In the genomic region with DNA sequence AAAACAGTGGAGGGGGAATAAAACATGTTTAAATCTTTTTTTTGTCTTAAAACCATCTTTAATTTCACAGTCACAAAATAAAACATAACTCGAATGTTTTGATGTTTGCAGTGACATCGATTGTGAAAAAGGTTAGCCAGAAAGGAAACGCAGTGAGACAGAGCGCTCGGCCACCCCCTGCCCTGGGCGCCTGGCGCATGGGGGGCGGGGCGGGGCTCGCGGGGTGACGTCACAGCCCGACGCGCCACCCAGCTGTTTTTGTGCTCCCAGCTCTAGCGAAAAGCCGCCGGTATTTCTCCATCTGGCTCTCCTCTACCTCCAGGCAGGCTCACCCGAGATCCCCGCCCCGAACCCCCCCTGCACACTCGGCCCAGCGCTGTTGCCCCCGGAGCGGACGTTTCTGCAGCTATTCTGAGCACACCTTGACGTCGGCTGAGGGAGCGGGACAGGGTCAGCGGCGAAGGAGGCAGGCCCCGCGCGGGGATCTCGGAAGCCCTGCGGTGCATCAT, we compare ENCODE assay signal across 8 cellular contexts. TPM values are rescaled to one million over a fixed set of nuclear protein-coding genes. Genes with fewer than 3 reads are reported as not detected.
DNase-seq lines count a peak whose midpoint lies in the region; ATAC-seq and TF ChIP-seq lines count a peak whose summit lies in the region.

A gene (plus strand): TSS at position 255 of the 509 bp plus-strand sequence. CDS start 253 bp downstream, at position 508.

- DNase-seq in Caki2 (ENCODE audit: low read depth) (no peak), T-helper 17 cell (peak; percentile 75 to 80 (median 76)), right atrium auricular region (ENCODE audit: low spot score) (peak; percentile 93), psoas muscle (peak; percentile 88 to 94), upper lobe of left lung (peak; percentile 86 to 97)

- peak in 1 of 4 donors; percentile 44 for TF ChIP-seq EP300 in upper lobe of left lung (IDR thresholded peaks at IDR 0.05)

- in situ Hi-C loops in Caki2 (cut with HindIII; ENCODE audit: low pct_unique_long_range_greater_than_20kb, low sequenced_read_pairs), result no loop called here

- H3K27me3 Mint-ChIP-seq in T-helper 17 cell, result no peaks in the 10 kb centered on the region

- no peaks in the 10 kb centered on the region for H4K20me1 ChIP-seq in Loucy (ENCODE audit: insufficient read depth, low read length, poor library complexity, severe bottlenecking)

- peak in 3 of 4 donors; percentile 9 to 78 (median 63) for TF ChIP-seq POLR2A in upper lobe of left lung (IDR thresholded peaks at IDR 0.05)

- H3F3A ChIP-seq in Loucy (ENCODE audit: low read depth), result no peaks in the 10 kb centered on the region

- H3K27ac ChIP-seq in angular gyrus (ENCODE audit: low read depth, low read length) (peak within 1 kb of the TSS; percentile 98), right atrium auricular region (peak within 1 kb of the TSS; percentile 100), psoas muscle (peak within 1 kb of the TSS; percentile 100), upper lobe of left lung (peak within 1 kb of the TSS; percentile 99 to 100 (median 100))

- H3K4me2 ChIP-seq in Loucy (ENCODE audit: low read depth, low read length, poor library complexity, severe bottlenecking), result peak within 1 kb of the TSS; percentile 71

- ATAC-seq in GM21529 (IDR thresholded peaks at IDR 0.05; ENCODE audit: unreplicated experiment), result peak; percentile 64
- peak; percentile 74 for ATAC-seq in T-helper 17 cell
- ATAC-seq in psoas muscle, result peak; percentile 77 to 83 (median 80)
- peak; percentile 90 to 92 for ATAC-seq in upper lobe of left lung (ENCODE audit: low FRiP score in 2 of 2)

- H3K36me3 ChIP-seq in Loucy (ENCODE audit: insufficient read depth, low read length) (no peaks in the 10 kb centered on the region), right atrium auricular region (peaks cover 10% of the 10 kb centered on the region), psoas muscle (ENCODE audit: insufficient read depth in 1 of 2, low read depth in 1 of 2) (peaks cover 0 to 28% of the 10 kb centered on the region in 2 donors), upper lobe of left lung (peaks cover 0 to 8% (median under 1%) of the 10 kb centered on the region in 4 donors)

- H3K4me3 ChIP-seq in Loucy (ENCODE audit: low read length, poor library complexity, severe bottlenecking) (peak within 1 kb of the TSS; percentile 76), right atrium auricular region (peak within 1 kb of the TSS; percentile 83 to 98), psoas muscle (peak within 1 kb of the TSS; percentile 92), upper lobe of left lung (peak within 1 kb of the TSS; percentile 59 to 79 (median 72))

- H2AFZ ChIP-seq in Loucy (ENCODE audit: low read length), result peak within 1 kb of the TSS; percentile 93

- no peaks in the 10 kb centered on the region for H3K36me3 Mint-ChIP-seq in T-helper 17 cell (ENCODE audit: low read depth)

- H3K4me1 ChIP-seq in Loucy (ENCODE audit: insufficient read depth, low read length, poor library complexity, severe bottlenecking) (peaks cover 15% of the 10 kb centered on the region), right atrium auricular region (peaks cover 0 to 26% of the 10 kb centered on the region in 2 donors), psoas muscle (peaks cover 26% of the 10 kb centered on the region), upper lobe of left lung (peaks cover 15 to 36% (median 22%) of the 10 kb centered on the region in 4 donors)

- intact Hi-C loops in psoas muscle (cut with DNase I), result loop anchor here (5.0 kb wide), 1 partner anchor 510 kb away; a partner anchor contains a TSS

- peaks cover 23% of the 10 kb centered on the region for H3K4me1 Mint-ChIP-seq in T-helper 17 cell

- WGBS in psoas muscle, 3 donors, result 0 to 1% (median 1%) methylated on average over 36 of the region's 36 CpGs
- 1% methylated on average over 21 to 36 of the region's 36 CpGs for WGBS in upper lobe of left lung, 2 donors

- no peaks in the 10 kb centered on the region for H3K9me3 ChIP-seq in Loucy (ENCODE audit: insufficient read depth, low read depth, low read length)
- no peaks in the 10 kb centered on the region for H3K9me3 ChIP-seq in T-helper 17 cell (ENCODE audit: control insufficient read depth, low read length, poor library complexity, severe bottlenecking)
- no peaks in the 10 kb centered on the region for H3K9me3 ChIP-seq in right atrium auricular region
- H3K9me3 ChIP-seq in psoas muscle, result no peaks in the 10 kb centered on the region
- H3K9me3 ChIP-seq in upper lobe of left lung, result no peaks in the 10 kb centered on the region

- peak within 1 kb of the TSS; percentile 94 for H3K4me3 Mint-ChIP-seq in T-helper 17 cell

- H3K9ac ChIP-seq in Loucy (ENCODE audit: low read depth, low read length, poor library complexity, severe bottlenecking), result peak within 1 kb of the TSS; percentile 64

- TF ChIP-seq CTCF in Loucy (conservative IDR thresholded peaks at IDR 0.05; ENCODE audit: low read length) (no peak), right atrium auricular region (IDR thresholded peaks at IDR 0.05) (peak in 1 of 2 donors; percentile 19), psoas muscle (IDR thresholded peaks at IDR 0.05) (no peak), upper lobe of left lung (IDR thresholded peaks at IDR 0.05) (peak in 1 of 6 experiments; percentile 6)

- peaks cover 23% of the 10 kb centered on the region for H3K79me2 ChIP-seq in Loucy (ENCODE audit: insufficient read depth, low read length)

- no peaks in the 10 kb centered on the region for H3K9me2 ChIP-seq in Loucy (replicated peaks; ENCODE audit: low read depth, low read length)

- H3K27me3 ChIP-seq in Loucy (ENCODE audit: insufficient read depth, low read length, poor library complexity, severe bottlenecking) (no peaks in the 10 kb centered on the region), right atrium auricular region (no peaks in the 10 kb centered on the region), psoas muscle (ENCODE audit: insufficient read depth in 3 of 3, low read length in 2 of 3) (no peaks in the 10 kb centered on the region), upper lobe of left lung (no peaks in the 10 kb centered on the region)

- peak within 1 kb of the TSS; percentile 96 for H3K27ac Mint-ChIP-seq in T-helper 17 cell

RNA-seq across cellular contexts. Expression of the gene that starts here (rescaled TPM):
- 83.6 and 160 TPM in 2 replicates for total RNA-seq in Caki2 (2014; rRNA removed; shearing (Covaris generic); ENCODE audit: low replicate concordance)
- total RNA-seq in T-helper 17 cell, result 100 to 1,000 TPM; 104 to 110 TPM
- total RNA-seq in right atrium auricular region, result 100 to 1,000 TPM; 180 to 335 TPM
- total RNA-seq in psoas muscle, result 100 to 1,000 TPM; 124 to 255 (median 218) TPM
- polyA plus RNA-seq in psoas muscle, result 100 to 1,000 TPM in 2 of 3 donors, 10 to 100 TPM in 1; 36.1 to 268 (median 194) TPM
- 100 to 1,000 TPM in 3 of 6 donors, 10 to 100 TPM in 3; 88.9 to 114 (median 97.9) TPM for total RNA-seq in upper lobe of left lung
